In genomic region chr14:49861581-49861922, GRCh38 we compare ENCODE assay signal across 8 cellular contexts. TPM values are rescaled to one million over a fixed set of nuclear protein-coding genes. Genes with fewer than 3 reads are reported as not detected.
DNase-seq lines count a peak whose midpoint lies in the region; ATAC-seq and TF ChIP-seq lines count a peak whose summit lies in the region.

No MANE protein-coding gene starts in this region.

- no peaks in the 10 kb centered on the region for H3K27me3 Mint-ChIP-seq in activated CD8-positive, alpha-beta T cell treated with anti-CD3 and anti-CD28 coated beads, Interleukin-2, amount 10 ng/mL, durations not matched to agents 7 days and 5 days (ENCODE audit: low read depth)

- DNase-seq in COLO668 (lab: John Stamatoyannopoulos, UW; ENCODE audit: unreplicated experiment) (peak; percentile 36), HCEC 1CT (peak; percentile 89), NCI-H748 treated with DMSO at 0.1 percent for 48 hours (lab: John Stamatoyannopoulos, UW) (peak; percentile 30), epithelial cell of esophagus (ENCODE audit: low read depth) (peak; percentile 57)
- peak; percentile 74 for DNase-seq in activated CD8-positive, alpha-beta T cell treated with anti-CD3 and anti-CD28 coated beads, Interleukin-2, amount 10 ng/mL, durations not matched to agents 7 days and 5 days
- DNase-seq in stimulated activated CD8-positive, alpha-beta memory T cell treated with anti-CD3 and anti-CD28 coated beads, Interleukin-7, amount 100 ng/mL, for 1 hour (ENCODE audit: low read depth in 2 of 2), result peak; percentile 21 to 30

- H3K4me1 ChIP-seq in mononuclear cell (ENCODE audit: insufficient read depth, low read length), result peaks cover 51% of the 10 kb centered on the region

- peak overlapping the region; percentile 88 for H3K4me3 ChIP-seq in epithelial cell of esophagus (ENCODE audit: low read length)
- H3K4me3 ChIP-seq in mononuclear cell (ENCODE audit: low read length), result peak overlapping the region; percentile 63

- no peak for TF ChIP-seq CTCF in epithelial cell of esophagus (IDR thresholded peaks at IDR 0.05; ENCODE audit: insufficient read depth, low read depth, low read length, missing control alignments)

- H3K27me3 ChIP-seq in mononuclear cell (ENCODE audit: insufficient read depth, low read length), result no peaks in the 10 kb centered on the region

- CTCF ChIA-PET in activated CD8-positive, alpha-beta T cell treated with anti-CD3 and anti-CD28 coated beads, Interleukin-2, amount 10 ng/mL, durations not matched to agents 7 days and 5 days (lab: Charles Lee), result interaction anchor here (0.6 to 10.2 kb wide), 56 partner anchors 9 to 478 kb away, joined by 3 to 227 read pairs (median 4); partner anchors contain the start of genes ARF6, DNAAF2, MGAT2 and NEMF

- ATAC-seq in activated CD8-positive, alpha-beta T cell treated with anti-CD3 and anti-CD28 coated beads, Interleukin-2, amount 10 ng/mL, durations not matched to agents 7 days and 5 days, result peak; percentile 4
- ATAC-seq in HG03571 (IDR thresholded peaks at IDR 0.05; ENCODE audit: unreplicated experiment), result no peak

- H3K4me3 Mint-ChIP-seq in activated CD8-positive, alpha-beta T cell treated with anti-CD3 and anti-CD28 coated beads, Interleukin-2, amount 10 ng/mL, durations not matched to agents 7 days and 5 days, result no peak overlapping the region

- H3K9me3 Mint-ChIP-seq in activated CD8-positive, alpha-beta T cell treated with anti-CD3 and anti-CD28 coated beads, Interleukin-2, amount 10 ng/mL, durations not matched to agents 7 days and 5 days (ENCODE audit: insufficient read depth), result no peaks in the 10 kb centered on the region

- H3K27ac Mint-ChIP-seq in activated CD8-positive, alpha-beta T cell treated with anti-CD3 and anti-CD28 coated beads, Interleukin-2, amount 10 ng/mL, durations not matched to agents 7 days and 5 days, result no peak overlapping the region

- H3K9me3 ChIP-seq in mononuclear cell (ENCODE audit: low read depth, low read length), result no peaks in the 10 kb centered on the region

- POLR2A ChIA-PET in activated CD8-positive, alpha-beta T cell treated with anti-CD3 and anti-CD28 coated beads, Interleukin-2, amount 10 ng/mL, durations not matched to agents 7 days and 5 days (lab: Charles Lee), result interaction anchor here (0.6 to 7.3 kb wide), 31 partner anchors 9 to 275 kb away, joined by 3 to 168 read pairs (median 11); partner anchors contain the start of genes ARF6, DNAAF2, MGAT2 and NEMF

- peaks cover 6% of the 10 kb centered on the region for H3K36me3 Mint-ChIP-seq in activated CD8-positive, alpha-beta T cell treated with anti-CD3 and anti-CD28 coated beads, Interleukin-2, amount 10 ng/mL, durations not matched to agents 7 days and 5 days (ENCODE audit: low read depth)

- H3K4me1 Mint-ChIP-seq in activated CD8-positive, alpha-beta T cell treated with anti-CD3 and anti-CD28 coated beads, Interleukin-2, amount 10 ng/mL, durations not matched to agents 7 days and 5 days (ENCODE audit: low read depth), result peaks cover 26% of the 10 kb centered on the region

RNA-seq across cellular contexts. Expression of gene NEMF, which starts 9.0 kb away (rescaled TPM):
- 10 to 100 TPM; 75.6 to 78.9 TPM for total RNA-seq in activated CD8-positive, alpha-beta T cell treated with anti-CD3 and anti-CD28 coated beads, Interleukin-2, amount 10 ng/mL, durations not matched to agents 7 days and 5 days
- 166 TPM for total RNA-seq in mononuclear cell

RNA-seq across cellular contexts. Expression of gene ARF6, which starts 31.3 kb away (rescaled TPM):
- 100 to 1,000 TPM; 183 to 193 TPM for total RNA-seq in activated CD8-positive, alpha-beta T cell treated with anti-CD3 and anti-CD28 coated beads, Interleukin-2, amount 10 ng/mL, durations not matched to agents 7 days and 5 days
- 92.5 TPM for total RNA-seq in mononuclear cell

Comparison
In these comparisons a context has a peak if more than half of its experiments do, and no peak if none do; other contexts are left out.
1. DNase-seq: peak in every context shown above with its lines; median percentile 89 in HCEC 1CT; 74 in activated CD8-positive, alpha-beta T cell treated with anti-CD3 and anti-CD28 coated beads, Interleukin-2, amount 10 ng/mL, durations not matched to agents 7 days and 5 days; 57 in epithelial cell of esophagus; 36 in COLO668; 30 in NCI-H748 treated with DMSO at 0.1 percent for 48 hours; 26 in stimulated activated CD8-positive, alpha-beta memory T cell treated with anti-CD3 and anti-CD28 coated beads, Interleukin-7, amount 100 ng/mL, for 1 hour.